In genomic region chr16:80804061-80804450, GRCh38 we compare ENCODE assay signal across 7 cellular contexts. TPM values are rescaled to one million over a fixed set of nuclear protein-coding genes. Genes with fewer than 3 reads are reported as not detected.
DNase-seq lines count a peak whose midpoint lies in the region; ATAC-seq and TF ChIP-seq lines count a peak whose summit lies in the region.

No MANE protein-coding gene starts in this region.

- H3K4me3 ChIP-seq in SK-N-MC = peak overlapping the region; percentile 60; the same call in 1 of the 2 replicates
- peak overlapping the region; percentile 53 for H3K4me3 ChIP-seq in right cardiac atrium (ENCODE audit: low read length)
- H3K4me3 ChIP-seq in gastrocnemius medialis = peak overlapping the region; percentile 47 to 57 (median 54)

- intact Hi-C loops in right cardiac atrium (cut with DNase I) = no loop called here
- intact Hi-C loops in gastrocnemius medialis (cut with DNase I; ENCODE audit: low total_unique reads) = loop anchor here (10.0 kb wide), 1 partner anchor 259 kb away; the partner anchor contains the start of gene DYNLRB2

- no peak for TF ChIP-seq POLR2A in gastrocnemius medialis (IDR thresholded peaks at IDR 0.05)

- H3K36me3 ChIP-seq in SK-N-MC (ENCODE audit: insufficient read depth, low read length) (no peaks in the 10 kb centered on the region), gastrocnemius medialis (no peaks in the 10 kb centered on the region)

- H3K36me3 Mint-ChIP-seq in activated naive CD8-positive, alpha-beta T cell treated with anti-CD3 and anti-CD28 coated beads, Interleukin-2, amount 50 U/mL, for 24 hours (ENCODE audit: low read depth) = no peaks in the 10 kb centered on the region

- H3K27ac Mint-ChIP-seq in activated naive CD8-positive, alpha-beta T cell treated with anti-CD3 and anti-CD28 coated beads, Interleukin-2, amount 50 U/mL, for 24 hours = peak overlapping the region; percentile 74

- H3K27ac ChIP-seq in SK-N-MC = no peak overlapping the region
- H3K27ac ChIP-seq in right cardiac atrium (ENCODE audit: low read length) = no peak overlapping the region
- H3K27ac ChIP-seq in gastrocnemius medialis = no peak overlapping the region

- peaks cover 19% of the 10 kb centered on the region for H3K27me3 Mint-ChIP-seq in activated naive CD8-positive, alpha-beta T cell treated with anti-CD3 and anti-CD28 coated beads, Interleukin-2, amount 50 U/mL, for 24 hours

- H3K4me1 Mint-ChIP-seq in activated naive CD8-positive, alpha-beta T cell treated with anti-CD3 and anti-CD28 coated beads, Interleukin-2, amount 50 U/mL, for 24 hours = peaks cover 36% of the 10 kb centered on the region

- DNase-seq in SK-N-MC (ENCODE audit: low read depth, low spot score) = no peak
- DNase-seq in activated naive CD8-positive, alpha-beta T cell treated with anti-CD3 and anti-CD28 coated beads, Interleukin-2, amount 50 U/mL, for 24 hours = peak; percentile 57
- peak; percentile 70 to 85 (median 83) for DNase-seq in right cardiac atrium
- DNase-seq in gastrocnemius medialis = no peak

- no peak overlapping the region for H3K9ac ChIP-seq in SK-N-MC (ENCODE audit: insufficient read length)

- H3K27me3 ChIP-seq in right cardiac atrium (ENCODE audit: control insufficient read depth, insufficient read depth) (no peaks in the 10 kb centered on the region), gastrocnemius medialis (peaks cover 0 to 17% (median 0%) of the 10 kb centered on the region in 3 donors)

- in situ Hi-C loops in gastrocnemius medialis (cut with MboI; ENCODE audit: low sequenced_read_pairs in 4 of 4) = no loop called here

- no peak for TF ChIP-seq CTCF in gastrocnemius medialis (IDR thresholded peaks at IDR 0.05 in 4 of 5, conservative IDR thresholded peaks at IDR 0.05 in 1 of 5)

- peak; percentile 29 for ATAC-seq in GM18519 (IDR thresholded peaks at IDR 0.05; ENCODE audit: low FRiP score, unreplicated experiment)
- ATAC-seq in HG02870 (IDR thresholded peaks at IDR 0.05; ENCODE audit: unreplicated experiment) = peak; percentile 45
- ATAC-seq in activated naive CD8-positive, alpha-beta T cell treated with anti-CD3 and anti-CD28 coated beads, Interleukin-2, amount 50 U/mL, for 24 hours = peak; percentile 31
- ATAC-seq in right cardiac atrium = peak; percentile 28 to 48
- no peak for ATAC-seq in gastrocnemius medialis
- ATAC-seq in GM21423 (IDR thresholded peaks at IDR 0.05; ENCODE audit: unreplicated experiment) = no peak

- H3K9me3 ChIP-seq in SK-N-MC (ENCODE audit: low read depth, low read length) (no peaks in the 10 kb centered on the region), right cardiac atrium (ENCODE audit: control insufficient read depth, low read length) (no peaks in the 10 kb centered on the region), gastrocnemius medialis (no peaks in the 10 kb centered on the region)

- H3K4me3 Mint-ChIP-seq in activated naive CD8-positive, alpha-beta T cell treated with anti-CD3 and anti-CD28 coated beads, Interleukin-2, amount 50 U/mL, for 24 hours = peak overlapping the region; percentile 85

- H3K4me1 ChIP-seq in right cardiac atrium (ENCODE audit: control insufficient read depth, insufficient read depth, low read length) = no peaks in the 10 kb centered on the region
- no peaks in the 10 kb centered on the region for H3K4me1 ChIP-seq in gastrocnemius medialis

- no peaks in the 10 kb centered on the region for H3K9me3 Mint-ChIP-seq in activated naive CD8-positive, alpha-beta T cell treated with anti-CD3 and anti-CD28 coated beads, Interleukin-2, amount 50 U/mL, for 24 hours

- under 1% methylated on average over 62 of the region's 62 CpGs for WGBS in right cardiac atrium

RNA-seq across cellular contexts. Expression of gene CDYL2, which starts 0.3 kb away (rescaled TPM):
- 1 to 10 TPM; 3.2 to 5.1 (median 4.2) TPM for total RNA-seq in right cardiac atrium
- polyA plus RNA-seq in right cardiac atrium = 0.77 TPM
- 1 to 10 TPM in 3 of 4 donors, under 1 TPM in 1; 0.80 to 2.8 (median 1.8) TPM for total RNA-seq in gastrocnemius medialis

Comparison
In these comparisons a context has a peak if more than half of its experiments do, and no peak if none do; other contexts are left out.
1. ATAC-seq: peak in GM18519 (single experiment), HG02870 (single experiment), activated naive CD8-positive, alpha-beta T cell treated with anti-CD3 and anti-CD28 coated beads, Interleukin-2, amount 50 U/mL, for 24 hours (single experiment) and right cardiac atrium (2 of 2); none in gastrocnemius medialis (0 of 2) and GM21423 (single experiment).
2. DNase-seq: peak in activated naive CD8-positive, alpha-beta T cell treated with anti-CD3 and anti-CD28 coated beads, Interleukin-2, amount 50 U/mL, for 24 hours (single experiment) and right cardiac atrium (3 of 3); none in SK-N-MC (single experiment) and gastrocnemius medialis (0 of 2).
3. Peak in every context shown above with its lines, with median percentiles within 50 percentile points of each other: H3K4me3 ChIP-seq.